Comparison of ENCODE assay signal across 8 cellular contexts in the genomic region with DNA sequence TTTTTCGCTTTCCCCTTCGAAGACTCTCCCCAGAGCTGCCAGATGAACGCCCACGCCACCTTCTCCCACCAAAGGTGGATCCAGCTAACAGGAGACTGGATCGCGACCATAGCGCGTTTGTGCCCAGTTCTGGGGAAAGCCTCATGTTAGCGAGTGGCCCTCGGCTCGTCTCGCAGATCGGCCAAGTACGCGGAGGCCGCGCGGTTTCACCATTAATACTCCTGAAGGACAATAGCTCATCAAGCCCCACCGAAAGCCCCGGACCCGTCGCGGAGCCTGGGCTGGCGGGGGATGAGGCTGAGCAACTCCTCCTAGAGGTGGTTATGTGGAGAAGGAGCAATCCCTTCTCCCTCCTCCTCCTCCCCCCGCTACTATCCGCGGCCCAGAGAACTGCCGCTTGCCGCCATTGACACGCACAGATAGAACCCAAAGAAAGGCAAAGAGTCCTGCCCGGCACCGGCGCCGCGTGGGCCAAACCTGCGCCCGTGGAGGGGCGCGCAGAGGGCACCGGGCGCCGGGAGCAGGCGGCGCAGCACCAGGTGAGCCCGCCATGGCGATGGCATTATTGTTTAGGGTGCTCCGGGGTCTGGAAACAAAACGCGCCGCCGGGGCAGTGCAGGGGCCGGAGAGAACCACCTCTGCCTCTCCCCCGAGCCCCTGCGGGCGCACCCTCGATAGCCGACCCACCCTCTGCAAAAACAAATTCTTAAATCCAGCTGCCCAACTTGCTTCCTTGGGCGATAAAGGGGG. TPM values are rescaled to one million over a fixed set of nuclear protein-coding genes. Genes with fewer than 3 reads are reported as not detected.
DNase-seq lines count a peak whose midpoint lies in the region; ATAC-seq and TF ChIP-seq lines count a peak whose summit lies in the region.

A gene (plus strand): TSS at position 385 of the 750 bp plus-strand sequence. CDS start 22,813 bp downstream, outside the sequence.

- no peaks in the 10 kb centered on the region for H3K9me3 ChIP-seq in skeletal muscle satellite cell (replicated peaks; ENCODE audit: low read length)
- H3K9me3 ChIP-seq in PC-9 (ENCODE audit: insufficient read depth, low read depth): no peaks in the 10 kb centered on the region

- H3K36me3 ChIP-seq in GM23338 (ENCODE audit: insufficient read depth) (no peaks in the 10 kb centered on the region), skeletal muscle satellite cell (ENCODE audit: insufficient read depth, low read length) (no peaks in the 10 kb centered on the region), PC-9 (ENCODE audit: low read depth) (no peaks in the 10 kb centered on the region)

- ATAC-seq in GM23338 (peak; percentile 87), HG02885 (IDR thresholded peaks at IDR 0.05; ENCODE audit: poor library complexity, unreplicated experiment) (no peak)

- no peaks in the 10 kb centered on the region for H3K9me3 Mint-ChIP-seq in GM23338

- H3K79me2 ChIP-seq in GM23338 (replicated peaks; ENCODE audit: insufficient read depth): no peaks in the 10 kb centered on the region
- no peaks in the 10 kb centered on the region for H3K79me2 ChIP-seq in PC-9 (ENCODE audit: low read depth)

- no peaks in the 10 kb centered on the region for H3K36me3 Mint-ChIP-seq in GM23338 (ENCODE audit: low read depth)

- BruUV-seq in PC-9 (replicated peaks; lab: Mats Ljungman, UMichigan): no TSS peak

- peaks cover 64% of the 10 kb centered on the region for H3K27me3 Mint-ChIP-seq in GM23338 (ENCODE audit: insufficient read depth, low read depth, poor library complexity)

- DNase-seq in ACHN (peak; percentile 78), GM23338 (ENCODE audit: low spot score) (peak; percentile 84), RKO (ENCODE audit: low spot score) (peak; percentile 77), cerebellum (ENCODE audit: low spot score) (peak; percentile 83), islet precursor cell (peak; percentile 94), PC-9 (no peak)

- H3K27ac Mint-ChIP-seq in GM23338: no peak within 1 kb of the TSS

- H4K20me1 ChIP-seq in GM23338 (replicated peaks; ENCODE audit: insufficient read depth) (peaks cover 27% of the 10 kb centered on the region), PC-9 (ENCODE audit: insufficient read depth) (no peaks in the 10 kb centered on the region)

- H3K27ac ChIP-seq in GM23338 (ENCODE audit: low read depth) (no peak within 1 kb of the TSS), PC-9 (no peak within 1 kb of the TSS)

- intact Hi-C loops in PC-9 (cut with micrococcal nuclease; ENCODE audit: unreplicated experiment): no loop called here

- H3K4me1 Mint-ChIP-seq in GM23338: peaks cover 32% of the 10 kb centered on the region

- H2AFZ ChIP-seq in GM23338: peak within 1 kb of the TSS; percentile 97
- no peak within 1 kb of the TSS for H2AFZ ChIP-seq in PC-9

- peak; percentile 26 to 52; a peak in 3 of 4 replicates for TF ChIP-seq CTCF in GM23338 (conservative IDR thresholded peaks at IDR 0.05; ENCODE audit: low read depth in 2 of 2)
- no peak for TF ChIP-seq CTCF in PC-9 (conservative IDR thresholded peaks at IDR 0.05)

- H3K4me3 ChIP-seq in GM23338 (peak within 1 kb of the TSS; percentile 92), skeletal muscle satellite cell (ENCODE audit: low read length) (peak within 1 kb of the TSS; percentile 82), PC-9 (no peak within 1 kb of the TSS)

- CTCF ChIA-PET in PC-9 (lab: Charles Lee): no interaction called here

- POLR2A ChIA-PET in PC-9 (lab: Charles Lee; ENCODE audit: unreplicated experiment): no interaction called here

- H3K9me2 ChIP-seq in GM23338 (ENCODE audit: insufficient read depth) (no peaks in the 10 kb centered on the region), PC-9 (ENCODE audit: insufficient read depth) (no peaks in the 10 kb centered on the region)

- peaks cover 98% of the 10 kb centered on the region for H3K27me3 ChIP-seq in GM23338 (ENCODE audit: insufficient read depth)
- peaks cover 16% of the 10 kb centered on the region for H3K27me3 ChIP-seq in skeletal muscle satellite cell (ENCODE audit: control insufficient read depth, insufficient read depth, low read length)
- H3K27me3 ChIP-seq in PC-9 (ENCODE audit: insufficient read depth, low read depth): peaks cover 67% of the 10 kb centered on the region

- no peaks in the 10 kb centered on the region; the same call in 1 of the 2 replicates for H3F3A ChIP-seq in GM23338 (replicated peaks; ENCODE audit: low read depth)
- H3F3A ChIP-seq in PC-9 (ENCODE audit: insufficient read depth, low read depth): no peaks in the 10 kb centered on the region

- H3K9ac ChIP-seq in skeletal muscle satellite cell (ENCODE audit: low read depth, low read length): peak within 1 kb of the TSS; percentile 83

- H3K4me3 Mint-ChIP-seq in GM23338: peak within 1 kb of the TSS; percentile 88

- H3K4me2 ChIP-seq in GM23338 (peak within 1 kb of the TSS; percentile 92), skeletal muscle satellite cell (ENCODE audit: low read length) (peak within 1 kb of the TSS; percentile 85), PC-9 (no peak within 1 kb of the TSS)

- H3K4me1 ChIP-seq in GM23338 (ENCODE audit: insufficient read depth) (peaks cover 4% of the 10 kb centered on the region; the same call in 1 of the 2 replicates), skeletal muscle satellite cell (ENCODE audit: control insufficient read depth, insufficient read depth, low read length) (peaks cover 10% of the 10 kb centered on the region), PC-9 (replicated peaks; ENCODE audit: insufficient read depth) (no peaks in the 10 kb centered on the region)

- in situ Hi-C loops in ACHN (cut with HindIII; ENCODE audit: low pct_ligation_motif_present, low pct_unique_long_range_greater_than_20kb, low sequenced_read_pairs): no loop called here

TF ChIP-seq in GM23338, 12 proteins besides CTCF, POLR2A, EP300 and RAD21:
- peak; percentile 71 for TF ChIP-seq EZH2 (IDR thresholded peaks at IDR 0.05; ENCODE audit: low read depth, unreplicated experiment)
- no peak for TF ChIP-seq JUNB (IDR thresholded peaks at IDR 0.05; ENCODE audit: unreplicated experiment)

RNA-seq across cellular contexts. Expression of the gene that starts here (rescaled TPM):
- total RNA-seq in GM23338 (2014; rRNA removed; shearing (Covaris generic)): 16.2 and 17.6 TPM in 2 replicates
- 11.6 and 12.5 TPM in 2 replicates for polyA plus RNA-seq in GM23338 (2016; fragmentation: Nextera tagmentation; extraction: Ambion mirVana)
- 44.8 TPM for total RNA-seq in cerebellum
- total RNA-seq in skeletal muscle satellite cell (2012; rRNA removed): 1.3 and 2.6 TPM in 2 replicates
- total RNA-seq in PC-9 (2021): 0.43 TPM in 1 of 2 replicates, not detected in the other

Comparison
In these comparisons a context has a peak if more than half of its experiments do, and no peak if none do; other contexts are left out.
1. RNA of the gene that starts here (total RNA-seq): 44.8 TPM in cerebellum (single experiment) and 16.2 to 17.6 TPM in GM23338; 0.43 TPM in PC-9; every median in the first group is over 10 times any median in the second.
2. DNase-seq: peak in ACHN (single experiment), GM23338 (single experiment), RKO (single experiment), cerebellum (single experiment) and islet precursor cell (single experiment); none in PC-9 (0 of 2).